ENCODE assay signal across 17 cellular contexts in genomic region chr7:51229106-51229537, GRCh38.
A peak's percentile ranks its signal among the peaks of the same experiment; 100 is the strongest.
DNase-seq lines count a peak whose midpoint lies in the region; ATAC-seq and TF ChIP-seq lines count a peak whose summit lies in the region.
"Had no signal": no experiment of that assay in that cellular context is flagged by ENCODE, and none has a peak within 500 bp of the region (broad histone marks: within the 10 kb centered on the region; RNA-seq: fewer than 3 reads in every experiment).

No MANE protein-coding gene starts in this region.

- H3K27me3 ChIP-seq in left ventricle myocardium inferior (ENCODE audit: low read depth) (peaks cover 6% of the 10 kb centered on the region), right cardiac atrium (ENCODE audit: control insufficient read depth, insufficient read depth) (no peaks in the 10 kb centered on the region)
- H3K27me3 ChIP-seq: MG63 had no signal

- H3K4me3 ChIP-seq in left ventricle myocardium inferior (no peak overlapping the region), right cardiac atrium (ENCODE audit: low read length) (no peak overlapping the region)
- H3K4me3 ChIP-seq: A549, MG63 had no signal

- H3K27ac ChIP-seq in left ventricle myocardium inferior (replicated peaks): peak overlapping the region; percentile 23
- H3K27ac ChIP-seq in right cardiac atrium (ENCODE audit: low read length): no peak overlapping the region
- H3K27ac ChIP-seq: A549 had no signal

- H3K4me1 ChIP-seq in left ventricle myocardium inferior: peaks cover 4% of the 10 kb centered on the region
- H3K4me1 ChIP-seq in right cardiac atrium (ENCODE audit: control insufficient read depth, insufficient read depth, low read length): peaks cover 2% of the 10 kb centered on the region

- TF ChIP-seq CTCF in left ventricle myocardium inferior (IDR thresholded peaks at IDR 0.05; ENCODE audit: borderline replicate concordance): no peak

- 71% methylated on average over 18 of the region's 18 CpGs for WGBS in right cardiac atrium

- intact Hi-C loops in left ventricle myocardium inferior (cut with micrococcal nuclease) (no loop called here), right cardiac atrium (cut with DNase I) (no loop called here)

- no peak for ATAC-seq in right cardiac atrium
- no peak for ATAC-seq in HG03460 (IDR thresholded peaks at IDR 0.05; ENCODE audit: unreplicated experiment)
- ATAC-seq: A549 had no signal

- H3K9me3 ChIP-seq in left ventricle myocardium inferior (replicated peaks) (no peaks in the 10 kb centered on the region), right cardiac atrium (ENCODE audit: control insufficient read depth, low read length) (no peaks in the 10 kb centered on the region)
- H3K9me3 ChIP-seq: A549, MG63 had no signal

- no peaks in the 10 kb centered on the region for H3K36me3 ChIP-seq in left ventricle myocardium inferior
- H3K36me3 ChIP-seq: MG63 had no signal

- DNase-seq in left ventricle myocardium inferior: no peak
- no peak for DNase-seq in right cardiac atrium
- peak; percentile 73 for DNase-seq in globus pallidus (ENCODE audit: low spot score)
- peak; percentile 21 for DNase-seq in occipital lobe (lab: John Stamatoyannopoulos, UW)
- no peak for DNase-seq in SW 1271 (lab: John Stamatoyannopoulos, UW)
- DNase-seq in AML-193 (lab: John Stamatoyannopoulos, UW): no peak
- no peak for DNase-seq in NCI-H226
- DNase-seq: activated CD4-positive, alpha-beta T cell treated with anti-CD3 and anti-CD28 coated beads, Interleukin-2, amount 50 U/mL, for 4 hours; aorta; effector CD8-positive, alpha-beta T cell; MG63; NCI-H2029 treated with DMSO at 0.1 percent for 48 hours; Right ventricle myocardium superior; stimulated activated CD4-positive, alpha-beta T cell treated with anti-CD3 and anti-CD28 coated beads, Interleukin-1b, Interleukin-23, amount 100 ng/mL, for 48 hours; stimulated activated CD8-positive, alpha-beta memory T cell treated with anti-CD3 and anti-CD28 coated beads, Interleukin-4, amount 100 ng/mL, for 48 hours had no signal

Comparison
In these comparisons a context has a peak if more than half of its experiments do, and no peak if none do; other contexts are left out.
1. DNase-seq: peak in globus pallidus (single experiment) and occipital lobe (single experiment); none in left ventricle myocardium inferior (single experiment), right cardiac atrium (0 of 3), SW 1271 (0 of 2), AML-193 (0 of 2) and NCI-H226 (single experiment).